Comparison of ENCODE assay signal across 19 cellular contexts in genomic region chr22:21978564-21979386, GRCh38. TPM values are rescaled to one million over a fixed set of nuclear protein-coding genes. Genes with fewer than 3 reads are reported as not detected.
DNase-seq lines count a peak whose midpoint lies in the region; ATAC-seq and TF ChIP-seq lines count a peak whose summit lies in the region.
"Had no signal": no experiment of that assay in that cellular context is flagged by ENCODE, and none has a peak within 500 bp of the region (broad histone marks: within the 10 kb centered on the region; RNA-seq: fewer than 3 reads in every experiment).

No MANE protein-coding gene starts in this region.

- H3K4me3 ChIP-seq in upper lobe of right lung: no peak overlapping the region
- H3K4me3 ChIP-seq: left lung, right atrium auricular region, testis had no signal

- H3K9me3 ChIP-seq in upper lobe of right lung: no peaks in the 10 kb centered on the region
- H3K9me3 ChIP-seq: left lung, right atrium auricular region, testis had no signal

- TF ChIP-seq CTCF in upper lobe of right lung (IDR thresholded peaks at IDR 0.05): no peak

- peak overlapping the region; percentile 10 to 81 for H3K27ac Mint-ChIP-seq in activated naive CD4-positive, alpha-beta T cell treated with anti-CD3 and anti-CD28 coated beads, Interleukin-2, amount 50 U/mL, for 72 hours
- H3K27ac Mint-ChIP-seq in activated naive CD8-positive, alpha-beta T cell treated with anti-CD3 and anti-CD28 coated beads, Interleukin-2, amount 10 ng/mL, durations not matched to agents 7 days and 5 days: peak overlapping the region; percentile 67
- peak overlapping the region in 1 of 2 donors; percentile 58 for H3K27ac Mint-ChIP-seq in natural killer cell treated with Interleukin-12 subunit alpha and Interleukin-12 subunit beta and Interleukin-15 and Interleukin-18, amount 100 ng/mL, for 72 hours

- ATAC-seq in activated naive CD4-positive, alpha-beta T cell treated with anti-CD3 and anti-CD28 coated beads, Interleukin-2, amount 50 U/mL, for 72 hours: no peak
- ATAC-seq in activated naive CD8-positive, alpha-beta T cell treated with anti-CD3 and anti-CD28 coated beads, Interleukin-2, amount 10 ng/mL, durations not matched to agents 7 days and 5 days (ENCODE audit: low read depth): no peak
- no peak for ATAC-seq in natural killer cell treated with Interleukin-12 subunit alpha and Interleukin-12 subunit beta and Interleukin-15 and Interleukin-18, amount 100 ng/mL, for 72 hours
- ATAC-seq in upper lobe of right lung: no peak
- ATAC-seq: HepG2, left lung had no signal

- H3K4me3 Mint-ChIP-seq in activated naive CD8-positive, alpha-beta T cell treated with anti-CD3 and anti-CD28 coated beads, Interleukin-2, amount 10 ng/mL, durations not matched to agents 7 days and 5 days: no peak overlapping the region
- H3K4me3 Mint-ChIP-seq in natural killer cell treated with Interleukin-12 subunit alpha and Interleukin-12 subunit beta and Interleukin-15 and Interleukin-18, amount 100 ng/mL, for 72 hours: no peak overlapping the region

- peaks cover 11% of the 10 kb centered on the region for H3K4me1 ChIP-seq in upper lobe of right lung
- H3K4me1 ChIP-seq: testis had no signal

- DNase-seq in activated naive CD4-positive, alpha-beta T cell treated with anti-CD3 and anti-CD28 coated beads, Interleukin-2, amount 50 U/mL, for 72 hours (ENCODE audit: low spot score in 2 of 2): no peak
- no peak for DNase-seq in activated naive CD4-positive, alpha-beta T cell treated with Interleukin-2 at 50 U/mL for 16 hours
- DNase-seq in activated naive CD8-positive, alpha-beta T cell treated with anti-CD3 and anti-CD28 coated beads, Interleukin-2, amount 10 ng/mL, durations not matched to agents 7 days and 5 days: no peak
- peak; percentile 28 for DNase-seq in natural killer cell treated with Interleukin-12 subunit alpha and Interleukin-12 subunit beta and Interleukin-15 and Interleukin-18, amount 100 ng/mL, for 72 hours (ENCODE audit: low spot score)
- DNase-seq in upper lobe of right lung (peak; percentile 47), NCI-H1105 (lab: John Stamatoyannopoulos, UW) (no peak), NCI-H1436 (lab: John Stamatoyannopoulos, UW) (no peak), inferior parietal cortex (ENCODE audit: extremely low spot score) (no peak)
- DNase-seq: ACHN, activated gamma-delta T cell treated with Interleukin-2 at 50 U/mL for 16 hours, GDM1, left lung, midbrain, NCI-H1417, NCI-H510A treated with DMSO at 0.1 percent for 48 hours, nucleus accumbens, testis had no signal

- H3K4me1 Mint-ChIP-seq in activated naive CD8-positive, alpha-beta T cell treated with anti-CD3 and anti-CD28 coated beads, Interleukin-2, amount 10 ng/mL, durations not matched to agents 7 days and 5 days: peaks cover 25% of the 10 kb centered on the region
- H3K4me1 Mint-ChIP-seq in natural killer cell treated with Interleukin-12 subunit alpha and Interleukin-12 subunit beta and Interleukin-15 and Interleukin-18, amount 100 ng/mL, for 72 hours (ENCODE audit: low read depth in 2 of 2): peaks cover 21 to 35% of the 10 kb centered on the region in 2 donors

- H3K27ac ChIP-seq in upper lobe of right lung: no peak overlapping the region
- H3K27ac ChIP-seq: left lung, right atrium auricular region, testis had no signal

- POLR2A ChIA-PET in activated naive CD8-positive, alpha-beta T cell treated with anti-CD3 and anti-CD28 coated beads, Interleukin-2, amount 10 ng/mL, durations not matched to agents 7 days and 5 days (lab: Charles Lee): no interaction called here

- intact Hi-C loops in upper lobe of right lung (cut with DNase I): no loop called here

- H3K27me3 Mint-ChIP-seq in activated naive CD8-positive, alpha-beta T cell treated with anti-CD3 and anti-CD28 coated beads, Interleukin-2, amount 10 ng/mL, durations not matched to agents 7 days and 5 days: no peaks in the 10 kb centered on the region
- H3K27me3 Mint-ChIP-seq in natural killer cell treated with Interleukin-12 subunit alpha and Interleukin-12 subunit beta and Interleukin-15 and Interleukin-18, amount 100 ng/mL, for 72 hours: no peaks in the 10 kb centered on the region

- H3K27me3 ChIP-seq in upper lobe of right lung: no peaks in the 10 kb centered on the region
- H3K27me3 ChIP-seq: left lung, right atrium auricular region, testis had no signal

- peaks cover 21% of the 10 kb centered on the region for H3K36me3 ChIP-seq in upper lobe of right lung

- no peaks in the 10 kb centered on the region for H3K9me3 Mint-ChIP-seq in activated naive CD4-positive, alpha-beta T cell treated with anti-CD3 and anti-CD28 coated beads, Interleukin-2, amount 50 U/mL, for 72 hours
- H3K9me3 Mint-ChIP-seq in activated naive CD8-positive, alpha-beta T cell treated with anti-CD3 and anti-CD28 coated beads, Interleukin-2, amount 10 ng/mL, durations not matched to agents 7 days and 5 days: no peaks in the 10 kb centered on the region
- H3K9me3 Mint-ChIP-seq in natural killer cell treated with Interleukin-12 subunit alpha and Interleukin-12 subunit beta and Interleukin-15 and Interleukin-18, amount 100 ng/mL, for 72 hours: no peaks in the 10 kb centered on the region

- H3K36me3 Mint-ChIP-seq in activated naive CD4-positive, alpha-beta T cell treated with anti-CD3 and anti-CD28 coated beads, Interleukin-2, amount 50 U/mL, for 72 hours: no peaks in the 10 kb centered on the region
- H3K36me3 Mint-ChIP-seq in activated naive CD8-positive, alpha-beta T cell treated with anti-CD3 and anti-CD28 coated beads, Interleukin-2, amount 10 ng/mL, durations not matched to agents 7 days and 5 days: peaks cover 12% of the 10 kb centered on the region
- H3K36me3 Mint-ChIP-seq in natural killer cell treated with Interleukin-12 subunit alpha and Interleukin-12 subunit beta and Interleukin-15 and Interleukin-18, amount 100 ng/mL, for 72 hours: no peaks in the 10 kb centered on the region

RNA-seq across cellular contexts. Expression of gene TOP3B, which starts 3.8 kb away (rescaled TPM):
- 10 to 100 TPM; 41.4 to 42.7 TPM for total RNA-seq in activated naive CD4-positive, alpha-beta T cell treated with anti-CD3 and anti-CD28 coated beads, Interleukin-2, amount 50 U/mL, for 72 hours
- total RNA-seq in activated naive CD8-positive, alpha-beta T cell treated with anti-CD3 and anti-CD28 coated beads, Interleukin-2, amount 10 ng/mL, durations not matched to agents 7 days and 5 days: 10 to 100 TPM; 45.6 to 56.6 TPM
- 10 to 100 TPM; 45.3 to 83.5 TPM for total RNA-seq in natural killer cell treated with Interleukin-12 subunit alpha and Interleukin-12 subunit beta and Interleukin-15 and Interleukin-18, amount 100 ng/mL, for 72 hours
- total RNA-seq in upper lobe of right lung: 24.8 TPM

RNA-seq across cellular contexts. Expression of gene PPM1F, which starts 26.1 kb away (rescaled TPM):
- 10 to 100 TPM; 16.8 to 17.5 TPM for total RNA-seq in activated naive CD4-positive, alpha-beta T cell treated with anti-CD3 and anti-CD28 coated beads, Interleukin-2, amount 50 U/mL, for 72 hours
- total RNA-seq in activated naive CD8-positive, alpha-beta T cell treated with anti-CD3 and anti-CD28 coated beads, Interleukin-2, amount 10 ng/mL, durations not matched to agents 7 days and 5 days: 10 to 100 TPM; 19.5 to 21.6 TPM
- total RNA-seq in natural killer cell treated with Interleukin-12 subunit alpha and Interleukin-12 subunit beta and Interleukin-15 and Interleukin-18, amount 100 ng/mL, for 72 hours: 10 to 100 TPM; 28.8 to 36.0 TPM
- 51.2 TPM for total RNA-seq in upper lobe of right lung

Comparison
In these comparisons a context has a peak if more than half of its experiments do, and no peak if none do; other contexts are left out.
1. DNase-seq: peak in natural killer cell treated with Interleukin-12 subunit alpha and Interleukin-12 subunit beta and Interleukin-15 and Interleukin-18, amount 100 ng/mL, for 72 hours (single experiment) and upper lobe of right lung (single experiment); none in activated naive CD4-positive, alpha-beta T cell treated with anti-CD3 and anti-CD28 coated beads, Interleukin-2, amount 50 U/mL, for 72 hours (0 of 2), activated naive CD4-positive, alpha-beta T cell treated with Interleukin-2 at 50 U/mL for 16 hours (single experiment), activated naive CD8-positive, alpha-beta T cell treated with anti-CD3 and anti-CD28 coated beads, Interleukin-2, amount 10 ng/mL, durations not matched to agents 7 days and 5 days (single experiment), NCI-H1105 (single experiment), NCI-H1436 (single experiment) and inferior parietal cortex (single experiment).